In genomic region chr13:37058801-37059135, GRCh38 we compare ENCODE assay signal across 8 cellular contexts. TPM values are rescaled to one million over a fixed set of nuclear protein-coding genes. Genes with fewer than 3 reads are reported as not detected.
A peak's percentile ranks its signal among the peaks of the same experiment; 100 is the strongest.
DNase-seq lines count a peak whose midpoint lies in the region; ATAC-seq and TF ChIP-seq lines count a peak whose summit lies in the region.

No MANE protein-coding gene starts in this region.

- DNase-seq in activated CD4-positive, alpha-beta T cell treated with anti-CD3 and anti-CD28 coated beads for 48 hours, result peak; percentile 39
- DNase-seq in esophagus muscularis mucosa (ENCODE audit: extremely low spot score), result no peak
- peak; percentile 33 for DNase-seq in nephron progenitor cell
- no peak for DNase-seq in SIG-M5 treated with dmso at 0.1 percent for 504 hours (lab: John Stamatoyannopoulos, UW; ENCODE audit: unreplicated experiment)
- DNase-seq in middle frontal gyrus (ENCODE audit: extremely low spot score, low spot score), result no peak

- H3K36me3 ChIP-seq in DOHH2 (ENCODE audit: control insufficient read depth, low read length), result peaks cover 9% of the 10 kb centered on the region
- H3K36me3 ChIP-seq in esophagus muscularis mucosa, result no peaks in the 10 kb centered on the region

- no peak for TF ChIP-seq CTCF in DOHH2 (IDR thresholded peaks at IDR 0.05; ENCODE audit: low read depth, low read length, poor library complexity, severe bottlenecking)
- no peak for TF ChIP-seq CTCF in esophagus muscularis mucosa (IDR thresholded peaks at IDR 0.05)
- no peak for TF ChIP-seq CTCF in nephron progenitor cell (IDR thresholded peaks at IDR 0.05)

- under 1% methylated on average over 13 of the region's 13 CpGs for WGBS in esophagus muscularis mucosa

- peaks cover 44% of the 10 kb centered on the region for H3K36me3 Mint-ChIP-seq in nephron progenitor cell (ENCODE audit: low read depth)

- no peaks in the 10 kb centered on the region for H4K20me1 ChIP-seq in DOHH2 (ENCODE audit: control insufficient read depth, insufficient read depth, low read depth, low read length)

- H3K79me2 ChIP-seq in DOHH2 (ENCODE audit: control insufficient read depth, low read length), result peaks cover 41% of the 10 kb centered on the region

- no peaks in the 10 kb centered on the region for H3F3A ChIP-seq in DOHH2 (ENCODE audit: control insufficient read depth, insufficient read depth)

- peaks cover 36% of the 10 kb centered on the region for H3K9me3 Mint-ChIP-seq in nephron progenitor cell

- H3K27me3 Mint-ChIP-seq in nephron progenitor cell (ENCODE audit: low read depth, poor library complexity), result peaks cover 3% of the 10 kb centered on the region

- ATAC-seq in GM19467 (IDR thresholded peaks at IDR 0.05; ENCODE audit: unreplicated experiment), result peak; percentile 17
- ATAC-seq in HG03469 (IDR thresholded peaks at IDR 0.05; ENCODE audit: unreplicated experiment), result peak; percentile 14

- H3K27me3 ChIP-seq in DOHH2 (ENCODE audit: control insufficient read depth, low read length) (no peaks in the 10 kb centered on the region), esophagus muscularis mucosa (no peaks in the 10 kb centered on the region)

- TF ChIP-seq POLR2A in esophagus muscularis mucosa (IDR thresholded peaks at IDR 0.05; ENCODE audit: low read depth), result no peak

- intact Hi-C loops in esophagus muscularis mucosa (cut with DNase I), result no loop called here

- H3K9me2 ChIP-seq in DOHH2 (replicated peaks; ENCODE audit: control insufficient read depth, low read length), result no peaks in the 10 kb centered on the region

- H3K4me1 ChIP-seq in DOHH2 (ENCODE audit: control insufficient read depth, low read length) (peaks cover 16% of the 10 kb centered on the region), esophagus muscularis mucosa (peaks cover 16 to 27% (median 24%) of the 10 kb centered on the region in 4 donors)

- H3K4me3 Mint-ChIP-seq in nephron progenitor cell, result peak overlapping the region; percentile 98

- peaks cover 19% of the 10 kb centered on the region for H3K4me1 Mint-ChIP-seq in nephron progenitor cell

- peak overlapping the region; percentile 98 for H3K27ac Mint-ChIP-seq in nephron progenitor cell

- no peak for TF ChIP-seq EP300 in esophagus muscularis mucosa (IDR thresholded peaks at IDR 0.05)

- peak overlapping the region; percentile 81 for H3K4me2 ChIP-seq in DOHH2 (ENCODE audit: low read length)

- H3K4me3 ChIP-seq in DOHH2 (ENCODE audit: low read length) (peak overlapping the region; percentile 86), esophagus muscularis mucosa (peak overlapping the region; percentile 72 to 92 (median 84))

- H3K27ac ChIP-seq in DOHH2 (ENCODE audit: low read depth, low read length), result peak overlapping the region; percentile 47
- H3K27ac ChIP-seq in esophagus muscularis mucosa (replicated peaks in 1 of 4), result peak overlapping the region; percentile 88 to 97 (median 93)

- H3K9me3 ChIP-seq in DOHH2 (ENCODE audit: control insufficient read depth, insufficient read depth, low read length) (peaks cover 2% of the 10 kb centered on the region; the same call in 1 of the 2 replicates), esophagus muscularis mucosa (no peaks in the 10 kb centered on the region)

RNA-seq across cellular contexts. Expression of gene SUPT20H, which starts 0.7 kb away (rescaled TPM):
- 10 to 100 TPM; 23.0 to 37.4 (median 31.7) TPM for total RNA-seq in esophagus muscularis mucosa

RNA-seq across cellular contexts. Expression of gene CSNK1A1L, which starts 46.7 kb away (rescaled TPM):
- not detected for total RNA-seq in esophagus muscularis mucosa

RNA-seq across cellular contexts. Expression of gene EXOSC8, which starts 58.2 kb away (rescaled TPM):
- total RNA-seq in esophagus muscularis mucosa, result 10 to 100 TPM; 17.8 to 23.0 (median 20.3) TPM

RNA-seq across cellular contexts. Expression of gene ALG5, which starts 59.6 kb away (rescaled TPM):
- total RNA-seq in esophagus muscularis mucosa, result 10 to 100 TPM; 17.3 to 28.2 (median 20.4) TPM

Comparison
In these comparisons a context has a peak if more than half of its experiments do, and no peak if none do; other contexts are left out.
1. DNase-seq: peak in activated CD4-positive, alpha-beta T cell treated with anti-CD3 and anti-CD28 coated beads for 48 hours (single experiment) and nephron progenitor cell (single experiment); none in esophagus muscularis mucosa (single experiment), SIG-M5 treated with dmso at 0.1 percent for 504 hours (single experiment) and middle frontal gyrus (single experiment).